Comparison of ENCODE assay signal across 21 cellular contexts in genomic region chr5:6596388-6596787, GRCh38.
"Had no signal": no experiment of that assay in that cellular context is flagged by ENCODE, and none has a peak within 500 bp of the region (broad histone marks: within the 10 kb centered on the region; RNA-seq: fewer than 3 reads in every experiment).

No MANE protein-coding gene starts in this region.

- H3K9me3 ChIP-seq: psoas muscle, sigmoid colon, testis, tibial nerve, upper lobe of right lung, vagina had no signal

- H3K4me3 ChIP-seq: psoas muscle, sigmoid colon, skin epidermis, testis, tibial nerve, upper lobe of right lung, vagina had no signal

- H3K4me1 ChIP-seq: testis, tibial nerve, upper lobe of right lung had no signal

- H3K4me1 Mint-ChIP-seq: immature natural killer cell had no signal

- H3K27ac ChIP-seq: foreskin keratinocyte, psoas muscle, sigmoid colon, skin epidermis, testis, tibial nerve, upper lobe of right lung, vagina had no signal

- FAIRE-seq: colon, endothelial cell of umbilical vein, kidney had no signal

- H3K27me3 ChIP-seq: foreskin keratinocyte, sigmoid colon, testis, tibial nerve, upper lobe of right lung, vagina had no signal

- H3K27ac Mint-ChIP-seq: dendritic cell treated with granulocyte-macrophage colony-stimulating factor and Interleukin-4, amounts not matched to agents 40 ng/mL and 50 ng/mL, for 4 days; naive thymus-derived CD4-positive, alpha-beta T cell; nephron progenitor cell had no signal

- H3K9me3 Mint-ChIP-seq: dendritic cell treated with granulocyte-macrophage colony-stimulating factor and Interleukin-4, amounts not matched to agents 40 ng/mL and 50 ng/mL, for 4 days; immature natural killer cell; naive thymus-derived CD4-positive, alpha-beta T cell had no signal

- H3K4me3 Mint-ChIP-seq: dendritic cell treated with granulocyte-macrophage colony-stimulating factor and Interleukin-4, amounts not matched to agents 40 ng/mL and 50 ng/mL, for 4 days; immature natural killer cell; naive thymus-derived CD4-positive, alpha-beta T cell; nephron progenitor cell had no signal

- DNase-seq: erythroblast; foreskin keratinocyte; immature natural killer cell; kidney; left cardiac atrium; mammary epithelial cell; naive thymus-derived CD4-positive, alpha-beta T cell; nephron progenitor cell; psoas muscle; retina; sigmoid colon; stimulated activated CD4-positive, alpha-beta T cell treated with anti-CD3 and anti-CD28 coated beads, Interleukin-12 subunit alpha, Interleukin-12 subunit beta, amount 100 ng/mL, for 4 hours; stimulated activated naive CD4-positive, alpha-beta T cell; testis; upper lobe of right lung had no signal

- ATAC-seq: foreskin keratinocyte; left cardiac atrium; naive thymus-derived CD4-positive, alpha-beta T cell; psoas muscle; upper lobe of right lung had no signal
